Comparison of ENCODE assay signal across 11 cellular contexts in genomic region chr17:73048170-73048569, GRCh38.
"Had no signal": no experiment of that assay in that cellular context is flagged by ENCODE, and none has a peak within 500 bp of the region (broad histone marks: within the 10 kb centered on the region; RNA-seq: fewer than 3 reads in every experiment).

No MANE protein-coding gene starts in this region.

- FAIRE-seq: H1, H54 had no signal

- H3K9ac ChIP-seq: GM23248 had no signal

- H3K4me2 ChIP-seq: GM23338 had no signal

- H3K36me3 ChIP-seq: HAP-1 had no signal

- H3K9me3 ChIP-seq: HAP-1 had no signal

- H3K27ac ChIP-seq: GM23248 had no signal

- H3K4me3 ChIP-seq: GM23248, GM23338, HAP-1 had no signal

- ATAC-seq: GM23338, HCT116 had no signal

- DNase-seq: GM23248, GOT3, H7, H9, HCEC 1CT, HFFc6 had no signal

- H3K4me1 ChIP-seq: HAP-1 had no signal

- H2AFZ ChIP-seq: GM23248, GM23338 had no signal
